ENCODE assay signal across 17 cellular contexts in genomic region chr13:97780486-97780885, GRCh38.
"Had no signal": no experiment of that assay in that cellular context is flagged by ENCODE, and none has a peak within 500 bp of the region (broad histone marks: within the 10 kb centered on the region; RNA-seq: fewer than 3 reads in every experiment).

No MANE protein-coding gene starts in this region.

- H3K9me3 ChIP-seq: colonic mucosa, neutrophil, pancreas, sigmoid colon had no signal

- H3K27me3 ChIP-seq: colonic mucosa, left lung, neutrophil, pancreas, sigmoid colon had no signal

- H3K36me3 ChIP-seq: colonic mucosa, left lung, neutrophil, pancreas, sigmoid colon had no signal

- H3K4me3 ChIP-seq: colonic mucosa, left lung, pancreas, sigmoid colon, smooth muscle cell had no signal

- H3K4me1 ChIP-seq: colonic mucosa, left lung, pancreas, sigmoid colon had no signal

- H3K27ac ChIP-seq: colonic mucosa, epithelial cell of prostate, left lung, neutrophil, pancreas, sigmoid colon had no signal

- DNase-seq: activated CD4-positive, alpha-beta T cell treated with anti-CD3 and anti-CD28 coated beads for 1 hour; activated CD4-positive, alpha-beta T cell treated with anti-CD3 and anti-CD28 coated beads, Interleukin-2, amount 50 U/mL, for 1 hour; activated CD8-positive, alpha-beta T cell treated with anti-CD3 and anti-CD28 coated beads, Interleukin-2, amount 10 ng/mL, durations not matched to agents 7 days and 5 days; activated T-cell treated with anti-CD3 and anti-CD28 coated beads, Interleukin-2, amount 50 U/mL, for 1 hour; colonic mucosa; endodermal cell; left lung; pancreas; sigmoid colon; stimulated activated CD4-positive, alpha-beta T cell treated with anti-CD3 and anti-CD28 coated beads, Interleukin-15, amount 100 ng/mL, for 24 hours; T-helper 1 cell had no signal

- ATAC-seq: activated CD8-positive, alpha-beta T cell treated with anti-CD3 and anti-CD28 coated beads, Interleukin-2, amount 10 ng/mL, durations not matched to agents 7 days and 5 days; activated T-helper 17 cell treated with anti-CD3 and anti-CD28 coated beads, Interleukin-2, amount 50 U/mL, for 72 hours; left lung; natural killer cell treated with Interleukin-12 subunit alpha and Interleukin-12 subunit beta and Interleukin-15 and Interleukin-18, amount 100 ng/mL, for 72 hours; stimulated activated memory B cell treated with anti-CD40 and anti-IgM and Interleukin-4, amounts not matched to agents 10 μg/mL and 1 μg/mL and 100 μg/mL, for 72 hours had no signal
